ENCODE assay signal across 8 cellular contexts in the genomic region with DNA sequence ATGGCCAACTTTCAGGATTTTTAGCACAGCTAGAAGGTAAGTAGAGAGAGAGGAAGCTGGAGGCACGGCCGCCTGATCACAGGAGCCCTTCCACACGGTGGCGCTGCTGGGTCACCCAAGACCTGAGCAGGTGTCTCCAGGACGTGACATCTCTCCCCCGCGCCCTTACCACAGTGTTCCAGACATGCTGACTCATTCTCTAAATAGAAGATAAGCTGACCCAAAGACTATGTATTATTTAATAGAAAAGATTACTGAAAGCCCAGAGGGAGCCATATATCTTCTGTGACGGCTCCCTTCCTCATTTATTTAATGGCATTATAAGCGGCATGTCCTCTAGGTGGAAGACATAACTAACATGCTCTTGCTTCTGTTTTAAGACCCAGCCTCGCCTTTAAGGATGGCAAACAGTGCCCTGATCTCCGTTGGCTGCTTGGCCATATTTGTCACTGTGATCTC. TPM values are rescaled to one million over a fixed set of nuclear protein-coding genes. Genes with fewer than 3 reads are reported as not detected.
DNase-seq lines count a peak whose midpoint lies in the region; ATAC-seq and TF ChIP-seq lines count a peak whose summit lies in the region.

No MANE protein-coding gene starts in this region.

- peaks cover 32% of the 10 kb centered on the region for H3K4me1 Mint-ChIP-seq in Calu3 (ENCODE audit: low read depth, unreplicated experiment)

- H3K27me3 Mint-ChIP-seq in Calu3 (ENCODE audit: unreplicated experiment) = no peaks in the 10 kb centered on the region

- H3K27me3 ChIP-seq in HL-60 (ENCODE audit: insufficient read depth, poor library complexity, severe bottlenecking) = no peaks in the 10 kb centered on the region

- H3K9me3 Mint-ChIP-seq in Calu3 (ENCODE audit: low read depth, unreplicated experiment) = no peaks in the 10 kb centered on the region

- BruUV-seq in Calu3 (replicated peaks; lab: Mats Ljungman, UMichigan) = no TSS peak

- DNase-seq in Calu3 (peak; percentile 99), HL-60 (ENCODE audit: low read depth in 1 of 2, low spot score in 1 of 2) (peak; percentile 82 to 92), NCI-H82 treated with DMSO at 0.1 percent for 48 hours (lab: John Stamatoyannopoulos, UW; ENCODE audit: unreplicated experiment) (peak; percentile 89), mesenteric fat pad (ENCODE audit: low spot score) (peak; percentile 91)
- DNase-seq in activated CD4-positive, alpha-beta T cell treated with anti-CD3 and anti-CD28 coated beads, Interleukin-2, amount 50 U/mL, for 48 hours = peak; percentile 96 to 97
- DNase-seq in effector CD8-positive, alpha-beta T cell (lab: John Stamatoyannopoulos, UW) = peak; percentile 73
- DNase-seq in stimulated activated CD8-positive, alpha-beta memory T cell treated with anti-CD3 and anti-CD28 coated beads, Interleukin-4, amount 100 ng/mL, for 4 hours (ENCODE audit: low read depth in 2 of 2, low spot score in 1 of 2) = peak; percentile 81 to 92

- H3K4me3 Mint-ChIP-seq in Calu3 (ENCODE audit: low read depth, unreplicated experiment) = peak overlapping the region; percentile 42

- peak overlapping the region; percentile 77 for H3K27ac Mint-ChIP-seq in Calu3 (ENCODE audit: unreplicated experiment)

- H3K36me3 Mint-ChIP-seq in Calu3 (ENCODE audit: insufficient read depth, unreplicated experiment) = no peaks in the 10 kb centered on the region

- intact Hi-C loops in Calu3 (cut with micrococcal nuclease; ENCODE audit: unreplicated experiment) = loop anchor here (1.0 to 10.0 kb wide), 7 partner anchors 25 to 440 kb away; no protein-coding TSS in a partner anchor

- TF ChIP-seq CTCF in Calu3 (IDR thresholded peaks at IDR 0.05; ENCODE audit: unreplicated experiment) (peak; percentile 98), HL-60 (IDR thresholded peaks at IDR 0.05; ENCODE audit: insufficient read depth, low read length) (peak; percentile 86)

- H3K27ac ChIP-seq in HL-60 (replicated peaks) = peak overlapping the region; percentile 52

- CTCF ChIA-PET in Calu3 (lab: Charles Lee) = interaction anchor here (0.5 to 3.5 kb wide), 40 partner anchors 10 to 440 kb away, joined by 3 to 46 read pairs (median 5); a partner anchor contains a TSS

- H3K4me3 ChIP-seq in HL-60 (replicated peaks; ENCODE audit: insufficient read depth, low read length) = peak overlapping the region; percentile 23; the same call in 1 of the 2 replicates

- peak; percentile 83 for ATAC-seq in GM19468 (IDR thresholded peaks at IDR 0.05; ENCODE audit: extremely low read depth, unreplicated experiment)

RNA-seq across cellular contexts. Expression of a gene that starts 26.0 kb away (rescaled TPM):
- total RNA-seq in Calu3 (2022) (108 and 114 TPM in 2 replicates), mesenteric fat pad (56.2 TPM)

RNA-seq across cellular contexts. Expression of a gene that starts 26.6 kb away (rescaled TPM):
- total RNA-seq in Calu3 (2022) = 5.8 and 6.1 TPM in 2 replicates
- 183 TPM for total RNA-seq in mesenteric fat pad

Comparison
In these comparisons a context has a peak if more than half of its experiments do, and no peak if none do; other contexts are left out.
1. Peak in every context shown above with its lines: DNase-seq, ATAC-seq, H3K4me3 ChIP-seq and H3K27ac ChIP-seq.
2. RNA of a gene that starts 26.6 kb away (total RNA-seq): 183 TPM in mesenteric fat pad (single experiment); 5.8 to 6.1 TPM in Calu3; every median in the first group is over 10 times any median in the second.